30 cellular contexts compared by ENCODE assay signal in genomic region chr20:49918446-49918845, GRCh38.
"Had no signal": no experiment of that assay in that cellular context is flagged by ENCODE, and none has a peak within 500 bp of the region (broad histone marks: within the 10 kb centered on the region; RNA-seq: fewer than 3 reads in every experiment).

No MANE protein-coding gene starts in this region.

- H3K36me3 ChIP-seq: left lung, lower lobe of right lung, neural progenitor cell, neutrophil, prostate gland, tibial nerve, upper lobe of left lung, vagina had no signal

- H3K4me3 Mint-ChIP-seq: immature natural killer cell; neural progenitor cell; stimulated activated memory B cell treated with anti-CD40 and anti-IgM and Interleukin-4, amounts not matched to agents 10 μg/mL and 1 μg/mL and 100 μg/mL, for 72 hours; stimulated activated naive CD8-positive, alpha-beta T cell treated with anti-CD3 and anti-CD28 coated beads, Interleukin-15, amount 100 ng/mL, for 72 hours had no signal

- ATAC-seq: left colon; left lung; lower lobe of right lung; naive thymus-derived CD8-positive, alpha-beta T cell; right cardiac atrium; stimulated activated memory B cell treated with anti-CD40 and anti-IgM and Interleukin-4, amounts not matched to agents 10 μg/mL and 1 μg/mL and 100 μg/mL, for 72 hours; stimulated activated naive CD8-positive, alpha-beta T cell treated with anti-CD3 and anti-CD28 coated beads, Interleukin-15, amount 100 ng/mL, for 72 hours had no signal

- H3K27ac ChIP-seq: left lung, lower lobe of right lung, neural progenitor cell, neutrophil, parathyroid adenoma, prostate gland, upper lobe of left lung, vagina had no signal

- H3K9me3 ChIP-seq: left lung, lower lobe of right lung, neutrophil, prostate gland, tibial nerve, upper lobe of left lung, vagina had no signal

- H3K4me3 ChIP-seq: left lung, lower lobe of right lung, neural progenitor cell, prostate gland, smooth muscle cell, tibial nerve, upper lobe of left lung, vagina had no signal

- H3K36me3 Mint-ChIP-seq: immature natural killer cell; naive thymus-derived CD8-positive, alpha-beta T cell; neural progenitor cell; stimulated activated memory B cell treated with anti-CD40 and anti-IgM and Interleukin-4, amounts not matched to agents 10 μg/mL and 1 μg/mL and 100 μg/mL, for 72 hours had no signal

- FAIRE-seq: islet of Langerhans, kidney had no signal

- H3K4me1 ChIP-seq: neural progenitor cell had no signal

- DNase-seq: hypothalamus; immature natural killer cell; kidney; left colon; left lung; lower lobe of right lung; mammary epithelial cell; mesenchymal stem cell; naive thymus-derived CD8-positive, alpha-beta T cell; occipital lobe; retina; right cardiac atrium; stimulated activated CD4-positive, alpha-beta T cell treated with anti-CD3 and anti-CD28 coated beads, Interleukin-1b, Interleukin-23, amount 100 ng/mL, for 48 hours; stimulated activated CD4-positive, alpha-beta T cell treated with anti-CD3 and anti-CD28 coated beads, Interleukin-2, amount 100 ng/mL, for 48 hours; stimulated activated CD4-positive, alpha-beta T cell treated with anti-CD3 and anti-CD28 coated beads, Interleukin-4, amount 100 ng/mL, for 4 hours; stimulated activated CD8-positive, alpha-beta memory T cell treated with anti-CD3 and anti-CD28 coated beads, Interleukin-4, amount 100 ng/mL, for 48 hours; stimulated activated naive CD4-positive, alpha-beta T cell treated with Interleukin-2 at 50 U/mL for 16 hours; stimulated activated naive CD8-positive, alpha-beta T cell treated with anti-CD3 and anti-CD28 coated beads, Interleukin-15, amount 100 ng/mL, for 72 hours; substantia nigra; upper lobe of left lung had no signal

- H3K9ac ChIP-seq: neural progenitor cell, parathyroid adenoma had no signal

- H3K27me3 ChIP-seq: left lung, neural progenitor cell, neutrophil, tibial nerve, upper lobe of left lung, vagina had no signal

- H3K27me3 Mint-ChIP-seq: naive thymus-derived CD8-positive, alpha-beta T cell; stimulated activated memory B cell treated with anti-CD40 and anti-IgM and Interleukin-4, amounts not matched to agents 10 μg/mL and 1 μg/mL and 100 μg/mL, for 72 hours; stimulated activated naive CD8-positive, alpha-beta T cell treated with anti-CD3 and anti-CD28 coated beads, Interleukin-15, amount 100 ng/mL, for 72 hours had no signal

- H3K4me2 ChIP-seq: neural progenitor cell, smooth muscle cell had no signal

- H3K27ac Mint-ChIP-seq: naive thymus-derived CD8-positive, alpha-beta T cell; nephron; neural progenitor cell; stimulated activated memory B cell treated with anti-CD40 and anti-IgM and Interleukin-4, amounts not matched to agents 10 μg/mL and 1 μg/mL and 100 μg/mL, for 72 hours; stimulated activated naive CD8-positive, alpha-beta T cell treated with anti-CD3 and anti-CD28 coated beads, Interleukin-15, amount 100 ng/mL, for 72 hours had no signal

- H3K9me3 Mint-ChIP-seq: immature natural killer cell; naive thymus-derived CD8-positive, alpha-beta T cell; stimulated activated memory B cell treated with anti-CD40 and anti-IgM and Interleukin-4, amounts not matched to agents 10 μg/mL and 1 μg/mL and 100 μg/mL, for 72 hours; stimulated activated naive CD8-positive, alpha-beta T cell treated with anti-CD3 and anti-CD28 coated beads, Interleukin-15, amount 100 ng/mL, for 72 hours had no signal

- H2AFZ ChIP-seq: neural progenitor cell, parathyroid adenoma had no signal
